Comparison of ENCODE assay signal across 1 cellular context in the genomic region with DNA sequence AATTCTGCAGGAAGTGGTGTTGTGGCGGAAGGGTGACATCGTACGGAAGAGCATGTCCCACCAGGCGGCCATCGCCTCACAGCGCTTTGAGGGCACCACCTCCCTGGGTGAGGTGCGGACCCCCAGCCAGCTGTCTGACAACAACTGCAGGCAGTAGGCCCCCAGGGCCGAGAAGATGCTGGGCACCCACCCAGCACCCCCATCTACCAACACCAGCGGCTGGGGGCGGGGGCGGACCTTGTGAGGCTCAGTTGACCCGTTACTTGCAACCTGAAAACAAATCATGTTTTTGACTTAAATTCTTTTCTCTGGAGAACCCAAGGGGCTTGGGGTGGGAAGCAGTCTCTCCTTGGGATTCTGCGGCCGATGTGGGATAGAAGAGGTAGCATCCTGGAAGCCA.
TF ChIP-seq lines count a peak whose summit lies in the region.

No MANE protein-coding gene starts in this region.

TF ChIP-seq in HepG2, 621 proteins besides CTCF, POLR2A, EP300 and RAD21:
- no peak for TF ChIP-seq KAT2B (IDR thresholded peaks at IDR 0.05; ENCODE audit: borderline replicate concordance, low read depth, low read length)
- peak; percentile 3 for TF ChIP-seq AGO2 (optimal IDR thresholded peaks at IDR 0.05; ENCODE audit: low read depth, low read length)
- TF ChIP-seq RNF2 (conservative IDR thresholded peaks at IDR 0.05; ENCODE audit: low read depth): no peak
